In the genomic region with DNA sequence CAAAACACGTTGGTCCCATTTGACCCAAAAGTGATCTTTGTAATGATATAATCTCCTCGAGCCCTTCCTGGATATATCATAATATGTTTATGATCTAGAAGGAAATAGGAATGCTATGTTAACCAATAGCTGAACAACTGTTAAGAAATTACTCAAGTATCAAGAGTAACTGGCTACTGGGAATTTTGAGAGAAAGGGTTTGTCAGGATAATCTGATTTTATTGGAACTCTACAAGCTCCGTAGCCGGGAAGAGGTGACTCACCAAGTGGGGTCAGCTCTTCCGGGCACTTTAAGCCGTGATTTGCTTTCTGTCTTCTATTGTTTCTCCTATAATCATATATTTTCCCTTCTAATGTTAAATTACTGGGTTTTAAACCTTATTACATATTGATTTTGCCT, we compare ENCODE assay signal across 29 cellular contexts.
"Had no signal": no experiment of that assay in that cellular context is flagged by ENCODE, and none has a peak within 500 bp of the region (broad histone marks: within the 10 kb centered on the region; RNA-seq: fewer than 3 reads in every experiment).

No MANE protein-coding gene starts in this region.

- H3K27ac Mint-ChIP-seq: activated CD4-positive, alpha-beta T cell treated with anti-CD3 and anti-CD28 coated beads, Interleukin-2, amount 10 ng/mL, durations not matched to agents 24 days and 14 days; activated CD8-positive, alpha-beta T cell treated with anti-CD3 and anti-CD28 coated beads for 36 hours; activated naive CD8-positive, alpha-beta T cell; stimulated activated memory B cell treated with anti-CD40 and anti-IgM and Interleukin-4, amounts not matched to agents 10 μg/mL and 1 μg/mL and 100 μg/mL, for 72 hours; stimulated activated naive CD8-positive, alpha-beta T cell treated with anti-CD3 and anti-CD28 coated beads, Interleukin-15, amount 100 ng/mL, for 72 hours; T-helper 17 cell had no signal

- H3K36me3 Mint-ChIP-seq: activated naive CD8-positive, alpha-beta T cell; stimulated activated memory B cell treated with anti-CD40 and anti-IgM and Interleukin-4, amounts not matched to agents 10 μg/mL and 1 μg/mL and 100 μg/mL, for 72 hours had no signal

- H3K4me3 Mint-ChIP-seq: activated CD4-positive, alpha-beta T cell treated with anti-CD3 and anti-CD28 coated beads, Interleukin-2, amount 10 ng/mL, durations not matched to agents 24 days and 14 days; activated CD8-positive, alpha-beta T cell treated with anti-CD3 and anti-CD28 coated beads for 36 hours; activated naive CD8-positive, alpha-beta T cell; nephron; stimulated activated memory B cell treated with anti-CD40 and anti-IgM and Interleukin-4, amounts not matched to agents 10 μg/mL and 1 μg/mL and 100 μg/mL, for 72 hours; stimulated activated naive CD8-positive, alpha-beta T cell treated with anti-CD3 and anti-CD28 coated beads, Interleukin-15, amount 100 ng/mL, for 72 hours; T-helper 17 cell had no signal

- H3K9me3 Mint-ChIP-seq: activated CD4-positive, alpha-beta T cell treated with anti-CD3 and anti-CD28 coated beads, Interleukin-2, amount 10 ng/mL, durations not matched to agents 24 days and 14 days; activated CD8-positive, alpha-beta T cell treated with anti-CD3 and anti-CD28 coated beads for 36 hours; nephron; stimulated activated memory B cell treated with anti-CD40 and anti-IgM and Interleukin-4, amounts not matched to agents 10 μg/mL and 1 μg/mL and 100 μg/mL, for 72 hours; stimulated activated naive CD8-positive, alpha-beta T cell treated with anti-CD3 and anti-CD28 coated beads, Interleukin-15, amount 100 ng/mL, for 72 hours had no signal

- H3K4me1 Mint-ChIP-seq: activated CD4-positive, alpha-beta T cell treated with anti-CD3 and anti-CD28 coated beads, Interleukin-2, amount 10 ng/mL, durations not matched to agents 24 days and 14 days; nephron; stimulated activated memory B cell treated with anti-CD40 and anti-IgM and Interleukin-4, amounts not matched to agents 10 μg/mL and 1 μg/mL and 100 μg/mL, for 72 hours; stimulated activated naive CD8-positive, alpha-beta T cell treated with anti-CD3 and anti-CD28 coated beads, Interleukin-15, amount 100 ng/mL, for 72 hours had no signal

- ATAC-seq: activated CD8-positive, alpha-beta T cell treated with anti-CD3 and anti-CD28 coated beads for 36 hours; body of pancreas; mucosa of descending colon; right lobe of liver; stimulated activated memory B cell treated with anti-CD40 and anti-IgM and Interleukin-4, amounts not matched to agents 10 μg/mL and 1 μg/mL and 100 μg/mL, for 72 hours; stimulated activated naive CD8-positive, alpha-beta T cell treated with anti-CD3 and anti-CD28 coated beads, Interleukin-15, amount 100 ng/mL, for 72 hours; T-helper 17 cell had no signal

- FAIRE-seq: colon, endometrium had no signal

- DNase-seq: activated CD4-positive, alpha-beta T cell treated with anti-CD3 and anti-CD28 coated beads, Interleukin-2, amount 10 ng/mL, durations not matched to agents 24 days and 14 days; activated CD4-positive, CD25-positive, alpha-beta regulatory T cell treated with anti-CD3 and anti-CD28 coated beads, Interleukin-2, amount 50 U/mL, for 72 hours; activated CD8-positive, alpha-beta T cell treated with anti-CD3 and anti-CD28 coated beads for 36 hours; activated effector memory CD4-positive, alpha-beta T cell treated with Interleukin-2 at 50 U/mL for 16 hours; activated naive CD4-positive, alpha-beta T cell treated with Interleukin-2 at 50 U/mL for 16 hours; activated T-cell treated with anti-CD3 and anti-CD28 coated beads, Interleukin-2, amount 50 U/mL, for 48 hours; anterior cingulate cortex; body of pancreas; dermis blood vessel endothelial cell; effector CD4-positive, alpha-beta T cell; esophagus squamous epithelium; foreskin melanocyte; glutamatergic neuron; islet precursor cell; left ventricle myocardium inferior; mucosa of descending colon; right lobe of liver; stimulated activated CD4-positive, alpha-beta T cell treated with anti-CD3 and anti-CD28 coated beads, Interleukin-4, amount 100 ng/mL, for 4 hours; stimulated activated CD8-positive, alpha-beta memory T cell treated with anti-CD3 and anti-CD28 coated beads, Interleukin-4, amount 100 ng/mL, for 48 hours; stimulated activated naive CD8-positive, alpha-beta T cell treated with anti-CD3 and anti-CD28 coated beads, Interleukin-15, amount 100 ng/mL, for 72 hours; substantia nigra; T-helper 17 cell; T1000; upper lobe of left lung had no signal
